In the genomic region with DNA sequence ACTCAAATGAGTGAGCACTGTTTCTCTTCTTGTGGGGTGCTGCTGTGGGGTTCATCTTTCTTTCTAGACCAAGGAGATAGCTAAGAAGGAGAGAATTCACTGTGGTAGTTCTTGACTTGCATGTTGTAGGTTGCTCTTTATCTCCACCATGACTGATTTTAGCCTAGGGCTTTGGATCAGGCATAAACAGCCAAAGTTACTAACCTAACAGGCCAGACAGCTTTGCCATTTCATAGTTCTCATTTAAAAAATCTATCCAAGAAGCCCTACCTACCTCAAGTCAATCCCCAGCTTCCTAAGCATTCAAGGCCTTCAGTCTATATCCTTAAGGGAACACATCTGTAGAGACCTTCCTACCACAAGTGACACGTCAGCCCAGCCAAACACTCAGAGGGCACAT, we compare ENCODE assay signal across 25 cellular contexts.
A peak's percentile ranks its signal among the peaks of the same experiment; 100 is the strongest.
DNase-seq lines count a peak whose midpoint lies in the region; ATAC-seq and TF ChIP-seq lines count a peak whose summit lies in the region.
"Had no signal": no experiment of that assay in that cellular context is flagged by ENCODE, and none has a peak within 500 bp of the region (broad histone marks: within the 10 kb centered on the region; RNA-seq: fewer than 3 reads in every experiment).

No MANE protein-coding gene starts in this region.

- TF ChIP-seq CTCF in PC-3 (conservative IDR thresholded peaks at IDR 0.05; ENCODE audit: low read depth, low read length) (no peak), tibial artery (IDR thresholded peaks at IDR 0.05) (no peak)

- H3K27ac Mint-ChIP-seq in activated CD4-positive, alpha-beta memory T cell treated with anti-CD3 and anti-CD28 coated beads, Interleukin-2, amount 10 ng/mL, durations not matched to agents 7 days and 5 days, result peak overlapping the region; percentile 1
- H3K27ac Mint-ChIP-seq in activated CD4-positive, alpha-beta memory T cell treated with anti-CD3 and anti-CD28 coated beads for 36 hours, result no peak overlapping the region
- no peak overlapping the region for H3K27ac Mint-ChIP-seq in CD4-positive, alpha-beta memory T cell
- H3K27ac Mint-ChIP-seq: activated naive CD8-positive, alpha-beta T cell; stimulated activated naive B cell treated with anti-CD40 and anti-IgM and Interleukin-4, amounts not matched to agents 10 μg/mL and 1 μg/mL and 100 μg/mL, for 72 hours had no signal

- peaks cover 14% of the 10 kb centered on the region for H3F3A ChIP-seq in PC-3 (ENCODE audit: low read length, unreplicated experiment)

- H3K4me3 ChIP-seq in PC-3 (ENCODE audit: low read length) (no peak overlapping the region), tibial artery (no peak overlapping the region)
- no peak overlapping the region for H3K4me3 ChIP-seq in CD4-positive, alpha-beta memory T cell (ENCODE audit: low read length in 2 of 2)
- H3K4me3 ChIP-seq: BLaER1, colonic mucosa, MG63, SK-N-MC, tibial nerve had no signal

- H3K4me1 ChIP-seq in PC-3 (ENCODE audit: insufficient read depth, low read length) (peaks cover 49% of the 10 kb centered on the region), tibial artery (peaks cover 0 to 77% (median 38%) of the 10 kb centered on the region in 4 donors)
- H3K4me1 ChIP-seq in CD4-positive, alpha-beta memory T cell (ENCODE audit: insufficient read depth, low read length), result no peaks in the 10 kb centered on the region
- H3K4me1 ChIP-seq: BLaER1 had no signal

- no peak overlapping the region for H2AFZ ChIP-seq in PC-3 (ENCODE audit: low read length)

- ATAC-seq in PC-3 (no peak), GM21576 (IDR thresholded peaks at IDR 0.05; ENCODE audit: unreplicated experiment) (no peak)
- ATAC-seq: activated T-cell treated with anti-CD3 and anti-CD28 coated beads, Interleukin-2, amount 50 U/mL, for 4 hours; stimulated activated naive B cell treated with anti-CD40 and anti-IgM and Interleukin-4, amounts not matched to agents 10 μg/mL and 1 μg/mL and 100 μg/mL, for 72 hours had no signal

- CTCF ChIA-PET in activated CD4-positive, alpha-beta memory T cell treated with anti-CD3 and anti-CD28 coated beads, Interleukin-2, amount 10 ng/mL, durations not matched to agents 7 days and 5 days (lab: Charles Lee), result no interaction called here
- CTCF ChIA-PET in activated CD4-positive, alpha-beta memory T cell treated with anti-CD3 and anti-CD28 coated beads for 36 hours (lab: Charles Lee), result no interaction called here
- CTCF ChIA-PET in PC-3 (lab: Charles Lee), result no interaction called here
- CTCF ChIA-PET in CD4-positive, alpha-beta memory T cell (lab: Charles Lee; ENCODE audit: partially characterized antibody), result no interaction called here

- H3K27ac ChIP-seq in PC-3 (ENCODE audit: low read length) (no peak overlapping the region), epithelial cell of prostate (peak overlapping the region; percentile 3), tibial artery (peak overlapping the region; percentile 51 to 83)
- no peak overlapping the region for H3K27ac ChIP-seq in CD4-positive, alpha-beta memory T cell (ENCODE audit: low read depth, low read length)
- H3K27ac ChIP-seq: BLaER1, colonic mucosa, HL-60, SK-N-MC had no signal

- POLR2A ChIA-PET in activated CD4-positive, alpha-beta memory T cell treated with anti-CD3 and anti-CD28 coated beads, Interleukin-2, amount 10 ng/mL, durations not matched to agents 7 days and 5 days (lab: Charles Lee), result interaction anchor here (1.2 to 1.6 kb wide), 3 partner anchors 9 to 43 kb away, joined by 3 to 5 read pairs (median 4); no protein-coding TSS in a partner anchor
- POLR2A ChIA-PET in activated CD4-positive, alpha-beta memory T cell treated with anti-CD3 and anti-CD28 coated beads for 36 hours (lab: Charles Lee), result no interaction called here
- POLR2A ChIA-PET in PC-3 (lab: Charles Lee; ENCODE audit: unreplicated experiment), result no interaction called here
- POLR2A ChIA-PET in CD4-positive, alpha-beta memory T cell (lab: Charles Lee; ENCODE audit: partially characterized antibody), result no interaction called here

- intact Hi-C loops in activated CD4-positive, alpha-beta memory T cell treated with anti-CD3 and anti-CD28 coated beads for 36 hours (cut with micrococcal nuclease), result loop anchor here (5.0 to 10.0 kb wide), 2 partner anchors 96 to 144 kb away; no protein-coding TSS in a partner anchor
- intact Hi-C loops in PC-3 (cut with micrococcal nuclease) (loop anchor here (5.0 to 10.0 kb wide), 2 partner anchors 99 to 316 kb away; no protein-coding TSS in a partner anchor), tibial artery (cut with DNase I; ENCODE audit: low total_unique reads) (no loop called here)
- intact Hi-C loops in CD4-positive, alpha-beta memory T cell (cut with micrococcal nuclease), result no loop called here

- H3K27me3 Mint-ChIP-seq in activated CD4-positive, alpha-beta memory T cell treated with anti-CD3 and anti-CD28 coated beads, Interleukin-2, amount 10 ng/mL, durations not matched to agents 7 days and 5 days, result no peaks in the 10 kb centered on the region
- no peaks in the 10 kb centered on the region for H3K27me3 Mint-ChIP-seq in activated CD4-positive, alpha-beta memory T cell treated with anti-CD3 and anti-CD28 coated beads for 36 hours
- H3K27me3 Mint-ChIP-seq in CD4-positive, alpha-beta memory T cell, result peaks cover 0 to 2% of the 10 kb centered on the region in 2 donors

- H4K20me1 ChIP-seq in PC-3 (ENCODE audit: low read length), result no peaks in the 10 kb centered on the region
- H4K20me1 ChIP-seq: BLaER1 had no signal

- BruUV-seq in PC-3 (replicated peaks; lab: Mats Ljungman, UMichigan), result no TSS peak

- H3K4me2 ChIP-seq in PC-3 (ENCODE audit: low read length), result no peak overlapping the region
- H3K4me2 ChIP-seq: BLaER1 had no signal

- peaks cover 7% of the 10 kb centered on the region for H3K36me3 Mint-ChIP-seq in activated CD4-positive, alpha-beta memory T cell treated with anti-CD3 and anti-CD28 coated beads, Interleukin-2, amount 10 ng/mL, durations not matched to agents 7 days and 5 days (ENCODE audit: low read depth)
- no peaks in the 10 kb centered on the region for H3K36me3 Mint-ChIP-seq in activated CD4-positive, alpha-beta memory T cell treated with anti-CD3 and anti-CD28 coated beads for 36 hours
- H3K36me3 Mint-ChIP-seq in CD4-positive, alpha-beta memory T cell, result no peaks in the 10 kb centered on the region
- H3K36me3 Mint-ChIP-seq: activated naive CD8-positive, alpha-beta T cell; brain; stimulated activated naive B cell treated with anti-CD40 and anti-IgM and Interleukin-4, amounts not matched to agents 10 μg/mL and 1 μg/mL and 100 μg/mL, for 72 hours had no signal

- peaks cover 76% of the 10 kb centered on the region for H3K4me1 Mint-ChIP-seq in activated CD4-positive, alpha-beta memory T cell treated with anti-CD3 and anti-CD28 coated beads, Interleukin-2, amount 10 ng/mL, durations not matched to agents 7 days and 5 days
- peaks cover 44% of the 10 kb centered on the region for H3K4me1 Mint-ChIP-seq in activated CD4-positive, alpha-beta memory T cell treated with anti-CD3 and anti-CD28 coated beads for 36 hours (ENCODE audit: low read depth)
- H3K4me1 Mint-ChIP-seq in CD4-positive, alpha-beta memory T cell, result peaks cover 0 to 4% (median 2%) of the 10 kb centered on the region in 4 donors

- H3K9me2 ChIP-seq in PC-3 (replicated peaks; ENCODE audit: low read length), result no peaks in the 10 kb centered on the region

- H3K9me3 ChIP-seq in PC-3 (ENCODE audit: low read length) (no peaks in the 10 kb centered on the region), tibial artery (no peaks in the 10 kb centered on the region)
- H3K9me3 ChIP-seq in CD4-positive, alpha-beta memory T cell (ENCODE audit: control insufficient read depth in 1 of 2, low read length in 2 of 2), result no peaks in the 10 kb centered on the region
- H3K9me3 ChIP-seq: BLaER1, colonic mucosa, MG63, tibial nerve had no signal

- H3K36me3 ChIP-seq in PC-3 (ENCODE audit: low read depth, low read length) (no peaks in the 10 kb centered on the region), tibial artery (no peaks in the 10 kb centered on the region)
- no peaks in the 10 kb centered on the region for H3K36me3 ChIP-seq in CD4-positive, alpha-beta memory T cell (ENCODE audit: insufficient read depth, low read length)
- H3K36me3 ChIP-seq: BLaER1, colonic mucosa, MG63, tibial nerve had no signal

- H3K27me3 ChIP-seq in PC-3 (ENCODE audit: low read length) (no peaks in the 10 kb centered on the region), tibial artery (no peaks in the 10 kb centered on the region)
- H3K27me3 ChIP-seq in CD4-positive, alpha-beta memory T cell (ENCODE audit: insufficient read depth, low read length), result no peaks in the 10 kb centered on the region
- H3K27me3 ChIP-seq: BLaER1, colonic mucosa, MG63, tibial nerve had no signal

- H3K9me3 Mint-ChIP-seq in activated CD4-positive, alpha-beta memory T cell treated with anti-CD3 and anti-CD28 coated beads, Interleukin-2, amount 10 ng/mL, durations not matched to agents 7 days and 5 days, result no peaks in the 10 kb centered on the region
- no peaks in the 10 kb centered on the region for H3K9me3 Mint-ChIP-seq in activated CD4-positive, alpha-beta memory T cell treated with anti-CD3 and anti-CD28 coated beads for 36 hours
- H3K9me3 Mint-ChIP-seq in CD4-positive, alpha-beta memory T cell, result no peaks in the 10 kb centered on the region
- H3K9me3 Mint-ChIP-seq: activated T-cell treated with anti-CD3 and anti-CD28 coated beads, Interleukin-2, amount 50 U/mL, for 4 hours; brain; stimulated activated naive B cell treated with anti-CD40 and anti-IgM and Interleukin-4, amounts not matched to agents 10 μg/mL and 1 μg/mL and 100 μg/mL, for 72 hours had no signal

- H3K9ac ChIP-seq in PC-3 (ENCODE audit: low read length), result no peak overlapping the region
- H3K9ac ChIP-seq: BLaER1 had no signal

- DNase-seq in activated CD4-positive, alpha-beta memory T cell treated with anti-CD3 and anti-CD28 coated beads, Interleukin-2, amount 10 ng/mL, durations not matched to agents 7 days and 5 days, result no peak
- DNase-seq in activated CD4-positive, alpha-beta memory T cell treated with anti-CD3 and anti-CD28 coated beads for 36 hours, result no peak
- DNase-seq in PC-3, result peak; percentile 35
- DNase-seq in epithelial cell of prostate (ENCODE audit: low read depth, low spot score), result peak; percentile 18
- no peak for DNase-seq in tibial artery
- no peak for DNase-seq in DMS79 treated with DMSO at 0.1 percent for 48 hours (lab: John Stamatoyannopoulos, UW)
- DNase-seq in CD4-positive, alpha-beta memory T cell, result no peak
- DNase-seq: activated T-cell treated with anti-CD3 and anti-CD28 coated beads, Interleukin-2, amount 50 U/mL, for 4 hours; colonic mucosa; kidney glomerular epithelial cell; MG63; NCI-H1436; NCI-H510A; nucleus accumbens; RPMI8226; stimulated activated CD4-positive, alpha-beta T cell treated with anti-CD3 and anti-CD28 coated beads, Interleukin-2, amount 100 ng/mL, for 24 hours; stimulated activated naive B cell treated with anti-CD40 and anti-IgM and Interleukin-4, amounts not matched to agents 10 μg/mL and 1 μg/mL and 100 μg/mL, for 72 hours; T-helper 9 cell had no signal

- no peaks in the 10 kb centered on the region for H3K79me2 ChIP-seq in PC-3 (ENCODE audit: low read length)

- H3K4me3 Mint-ChIP-seq in activated CD4-positive, alpha-beta memory T cell treated with anti-CD3 and anti-CD28 coated beads, Interleukin-2, amount 10 ng/mL, durations not matched to agents 7 days and 5 days, result no peak overlapping the region
- no peak overlapping the region for H3K4me3 Mint-ChIP-seq in activated CD4-positive, alpha-beta memory T cell treated with anti-CD3 and anti-CD28 coated beads for 36 hours
- no peak overlapping the region for H3K4me3 Mint-ChIP-seq in CD4-positive, alpha-beta memory T cell
- H3K4me3 Mint-ChIP-seq: activated naive CD8-positive, alpha-beta T cell; activated T-cell treated with anti-CD3 and anti-CD28 coated beads, Interleukin-2, amount 50 U/mL, for 4 hours; brain; stimulated activated naive B cell treated with anti-CD40 and anti-IgM and Interleukin-4, amounts not matched to agents 10 μg/mL and 1 μg/mL and 100 μg/mL, for 72 hours had no signal

Comparison
In these comparisons a context has a peak if more than half of its experiments do, and no peak if none do; other contexts are left out.
1. DNase-seq: peak in PC-3 (single experiment) and epithelial cell of prostate (single experiment); none in activated CD4-positive, alpha-beta memory T cell treated with anti-CD3 and anti-CD28 coated beads, Interleukin-2, amount 10 ng/mL, durations not matched to agents 7 days and 5 days (single experiment), activated CD4-positive, alpha-beta memory T cell treated with anti-CD3 and anti-CD28 coated beads for 36 hours (single experiment), tibial artery (0 of 2), DMS79 treated with DMSO at 0.1 percent for 48 hours (single experiment) and CD4-positive, alpha-beta memory T cell (0 of 5).
2. H3K27ac ChIP-seq: peak in epithelial cell of prostate (single experiment) and tibial artery (2 of 2); none in PC-3 (single experiment) and CD4-positive, alpha-beta memory T cell (single experiment).
3. intact Hi-C loops: an anchor here in activated CD4-positive, alpha-beta memory T cell treated with anti-CD3 and anti-CD28 coated beads for 36 hours (5.0 to 10.0 kb wide) and PC-3 (5.0 to 10.0 kb wide); none called in tibial artery and CD4-positive, alpha-beta memory T cell.